Comparison of ENCODE assay signal across 19 cellular contexts in the genomic region with DNA sequence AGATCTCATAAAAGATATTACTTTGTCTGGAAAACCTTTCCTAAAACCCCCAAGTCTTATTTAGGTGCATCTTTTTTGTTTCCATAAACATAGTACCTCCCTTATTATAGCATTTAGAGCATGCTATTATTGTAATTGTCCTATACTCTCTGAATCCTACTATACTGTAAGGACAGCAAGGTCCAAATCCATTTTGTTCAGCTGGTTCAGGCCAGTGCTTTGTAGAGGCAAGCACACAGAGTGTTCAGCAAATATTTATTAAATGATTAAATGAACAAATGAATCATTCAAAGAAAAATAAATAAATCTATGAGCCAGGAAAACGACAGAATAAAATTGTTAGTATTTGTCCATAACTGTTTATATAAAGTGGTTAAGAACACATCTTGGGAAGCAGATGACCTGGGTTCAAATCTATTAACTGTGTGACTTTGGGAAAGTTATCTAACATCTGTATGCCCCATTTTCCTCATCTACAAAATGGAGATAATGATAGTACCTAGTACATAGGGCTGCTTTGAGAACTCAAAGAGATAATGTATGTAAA.
"Had no signal": no experiment of that assay in that cellular context is flagged by ENCODE, and none has a peak within 500 bp of the region (broad histone marks: within the 10 kb centered on the region; RNA-seq: fewer than 3 reads in every experiment).

No MANE protein-coding gene starts in this region.

- H3K36me3 Mint-ChIP-seq: activated naive CD4-positive, alpha-beta T cell treated with anti-CD3 and anti-CD28 coated beads, Interleukin-2, amount 50 U/mL, for 72 hours; memory B cell; natural killer cell treated with Interleukin-12 subunit alpha and Interleukin-12 subunit beta and Interleukin-15 and Interleukin-18, amount 100 ng/mL, for 72 hours had no signal

- H3K27ac Mint-ChIP-seq: activated naive CD4-positive, alpha-beta T cell treated with anti-CD3 and anti-CD28 coated beads, Interleukin-2, amount 50 U/mL, for 72 hours; activated T-cell treated with anti-CD3 and anti-CD28 coated beads, Interleukin-2, amount 50 U/mL, for 24 hours; memory B cell; natural killer cell treated with Interleukin-12 subunit alpha and Interleukin-12 subunit beta and Interleukin-15 and Interleukin-18, amount 100 ng/mL, for 72 hours; stimulated activated naive CD8-positive, alpha-beta T cell treated with anti-CD3 and anti-CD28 coated beads, Interleukin-15, Interleukin-2, amounts not matched to agents 100 ng/mL and 50 ng/mL, for 24 hours had no signal

- DNase-seq: activated CD4-positive, alpha-beta T cell treated with anti-CD3 and anti-CD28 coated beads, Interleukin-2, amount 50 U/mL, for 4 hours; activated effector memory CD4-positive, alpha-beta T cell treated with Interleukin-2 at 50 U/mL for 16 hours; activated T-cell treated with anti-CD3 and anti-CD28 coated beads, Interleukin-2, amount 50 U/mL, for 24 hours; amygdala; dorsolateral prefrontal cortex; glutamatergic neuron; left colon; nucleus accumbens; stimulated activated CD4-positive, alpha-beta T cell treated with anti-CD3 and anti-CD28 coated beads, Interleukin-15, amount 100 ng/mL, for 24 hours; stimulated activated CD4-positive, alpha-beta T cell treated with anti-CD3 and anti-CD28 coated beads, Interleukin-4, amount 100 ng/mL, for 24 hours; T-helper 2 cell; testis; upper lobe of right lung had no signal

- H3K9me3 Mint-ChIP-seq: activated naive CD4-positive, alpha-beta T cell treated with anti-CD3 and anti-CD28 coated beads, Interleukin-2, amount 50 U/mL, for 72 hours; activated T-cell treated with anti-CD3 and anti-CD28 coated beads, Interleukin-2, amount 50 U/mL, for 24 hours; brain; memory B cell; stimulated activated naive CD8-positive, alpha-beta T cell treated with anti-CD3 and anti-CD28 coated beads, Interleukin-15, Interleukin-2, amounts not matched to agents 100 ng/mL and 50 ng/mL, for 24 hours had no signal

- H3K4me1 Mint-ChIP-seq: brain, memory B cell had no signal

- H3K27me3 Mint-ChIP-seq: activated T-cell treated with anti-CD3 and anti-CD28 coated beads, Interleukin-2, amount 50 U/mL, for 24 hours; brain; memory B cell; natural killer cell treated with Interleukin-12 subunit alpha and Interleukin-12 subunit beta and Interleukin-15 and Interleukin-18, amount 100 ng/mL, for 72 hours; stimulated activated naive CD8-positive, alpha-beta T cell treated with anti-CD3 and anti-CD28 coated beads, Interleukin-15, Interleukin-2, amounts not matched to agents 100 ng/mL and 50 ng/mL, for 24 hours had no signal

- H3K4me3 Mint-ChIP-seq: activated T-cell treated with anti-CD3 and anti-CD28 coated beads, Interleukin-2, amount 50 U/mL, for 24 hours; brain; memory B cell; natural killer cell treated with Interleukin-12 subunit alpha and Interleukin-12 subunit beta and Interleukin-15 and Interleukin-18, amount 100 ng/mL, for 72 hours; stimulated activated naive CD8-positive, alpha-beta T cell treated with anti-CD3 and anti-CD28 coated beads, Interleukin-15, Interleukin-2, amounts not matched to agents 100 ng/mL and 50 ng/mL, for 24 hours had no signal

- ATAC-seq: activated CD4-positive, CD25-positive, alpha-beta regulatory T cell treated with anti-CD3 and anti-CD28 coated beads, Interleukin-2, amount 50 U/mL, for 24 hours; activated naive CD4-positive, alpha-beta T cell treated with anti-CD3 and anti-CD28 coated beads, Interleukin-2, amount 50 U/mL, for 72 hours; left colon; natural killer cell treated with Interleukin-12 subunit alpha and Interleukin-12 subunit beta and Interleukin-15 and Interleukin-18, amount 100 ng/mL, for 72 hours; upper lobe of right lung had no signal
